Comparison of ENCODE assay signal across 16 cellular contexts in genomic region chr6:54238407-54238806, GRCh38.
DNase-seq lines count a peak whose midpoint lies in the region; ATAC-seq and TF ChIP-seq lines count a peak whose summit lies in the region.
"Had no signal": no experiment of that assay in that cellular context is flagged by ENCODE, and none has a peak within 500 bp of the region (broad histone marks: within the 10 kb centered on the region; RNA-seq: fewer than 3 reads in every experiment).

No MANE protein-coding gene starts in this region.

- no peaks in the 10 kb centered on the region for H3K79me1 ChIP-seq in mesendoderm (ENCODE audit: low read length)

- peaks cover 3% of the 10 kb centered on the region for H3K9me3 Mint-ChIP-seq in mesothelial cell of epicardium
- H3K9me3 Mint-ChIP-seq: activated T-helper 2 cell treated with anti-CD3 and anti-CD28 coated beads, Interferon-gamma antibody, Interleukin-2, Interleukin-4, amounts not matched to agents 10 μg/mL and 5 μg/mL and 100 μg/mL, durations not matched to agents 14 hours and 24 hours and 36 hours had no signal

- no peak overlapping the region for H3K56ac ChIP-seq in mesendoderm (ENCODE audit: low read length)

- H3K27me3 ChIP-seq in mesendoderm (ENCODE audit: insufficient read depth, low read length, poor library complexity), result no peaks in the 10 kb centered on the region
- H3K27me3 ChIP-seq: right lobe of liver, SJSA1, upper lobe of left lung had no signal

- H3K36me3 ChIP-seq in mesendoderm (ENCODE audit: control insufficient read depth, insufficient read depth, low read length), result no peaks in the 10 kb centered on the region
- H3K36me3 ChIP-seq: right lobe of liver, SJSA1, upper lobe of left lung had no signal

- H3K4me1 ChIP-seq in mesendoderm (ENCODE audit: control insufficient read depth, low read depth, low read length), result no peaks in the 10 kb centered on the region
- H3K4me1 ChIP-seq: right lobe of liver, SJSA1, upper lobe of left lung had no signal

- no peak overlapping the region for H3K4me2 ChIP-seq in mesendoderm (ENCODE audit: low read length)

- no peak overlapping the region for H3K27ac ChIP-seq in mesendoderm (ENCODE audit: low read depth, low read length)
- H3K27ac ChIP-seq: right lobe of liver, SJSA1, upper lobe of left lung had no signal

- H3K36me3 Mint-ChIP-seq in mesothelial cell of epicardium, result no peaks in the 10 kb centered on the region

- H3K27ac Mint-ChIP-seq in mesothelial cell of epicardium, result peak overlapping the region; percentile 31
- H3K27ac Mint-ChIP-seq: activated T-helper 2 cell treated with anti-CD3 and anti-CD28 coated beads, Interferon-gamma antibody, Interleukin-2, Interleukin-4, amounts not matched to agents 10 μg/mL and 5 μg/mL and 100 μg/mL, durations not matched to agents 14 hours and 24 hours and 36 hours; B cell had no signal

- H3K9ac ChIP-seq in mesendoderm (ENCODE audit: low read length), result no peak overlapping the region

- H3K4me3 Mint-ChIP-seq in mesothelial cell of epicardium, result no peak overlapping the region
- H3K4me3 Mint-ChIP-seq: B cell had no signal

- H3K18ac ChIP-seq in mesendoderm (ENCODE audit: low read length), result no peak overlapping the region

- DNase-seq in AG08396 (ENCODE audit: low spot score) (peak; percentile 22), M059J (ENCODE audit: low read depth) (peak; percentile 7), fibroblast of gingiva (ENCODE audit: low read depth) (peak; percentile 93), mesothelial cell of epicardium (ENCODE audit: low spot score in 2 of 2, unreplicated experiment in 2 of 2) (no peak), mesendoderm (no peak), Kasumi-1 (lab: John Stamatoyannopoulos, UW) (no peak), NCI-H748 (lab: John Stamatoyannopoulos, UW; ENCODE audit: unreplicated experiment) (no peak)
- DNase-seq: cerebellar nuclear complex, NCI-H1417 treated with DMSO at 0.1 percent for 48 hours, NCI-H82, right lobe of liver, upper lobe of left lung had no signal

- H4K5ac ChIP-seq in mesendoderm (ENCODE audit: low read length), result no peak overlapping the region

- no peak overlapping the region for H2BK120ac ChIP-seq in mesendoderm (ENCODE audit: low read depth, low read length)

- no peak overlapping the region for H3K23ac ChIP-seq in mesendoderm (ENCODE audit: low read length)

- H2BK15ac ChIP-seq in mesendoderm (replicated peaks; ENCODE audit: low read depth), result no peak overlapping the region

- WGBS in mesendoderm (ENCODE audit: extremely low coverage, insufficient coverage, low lambda C conversion rate), result no CpG with 5 or more reads among the region's 1 CpG

- ATAC-seq in HG03097 (IDR thresholded peaks at IDR 0.05; ENCODE audit: low FRiP score, unreplicated experiment), result no peak
- ATAC-seq: right lobe of liver had no signal

- H2AK5ac ChIP-seq in mesendoderm (ENCODE audit: low read length), result no peak overlapping the region

- no peak overlapping the region for H2BK5ac ChIP-seq in mesendoderm (ENCODE audit: low read length)

- no peaks in the 10 kb centered on the region for H3K27me3 Mint-ChIP-seq in mesothelial cell of epicardium (ENCODE audit: low read depth)
- H3K27me3 Mint-ChIP-seq: B cell had no signal

- H3K79me2 ChIP-seq in mesendoderm (ENCODE audit: control insufficient read depth, insufficient read depth, low read length), result no peaks in the 10 kb centered on the region

- TF ChIP-seq CTCF in mesothelial cell of epicardium (IDR thresholded peaks at IDR 0.05; ENCODE audit: unreplicated experiment), result no peak

- H3K4me3 ChIP-seq in mesendoderm (ENCODE audit: low read length), result no peak overlapping the region
- H3K4me3 ChIP-seq: right lobe of liver, SJSA1, upper lobe of left lung had no signal

- H3K4me1 Mint-ChIP-seq in mesothelial cell of epicardium, result peaks cover 16% of the 10 kb centered on the region
- H3K4me1 Mint-ChIP-seq: B cell had no signal

- no peak overlapping the region for H3K4ac ChIP-seq in mesendoderm (ENCODE audit: low read depth, low read length)

- H4K8ac ChIP-seq in mesendoderm (ENCODE audit: low read depth, low read length), result no peak overlapping the region

Comparison
In these comparisons a context has a peak if more than half of its experiments do, and no peak if none do; other contexts are left out.
1. DNase-seq: peak in AG08396 (single experiment), M059J (single experiment) and fibroblast of gingiva (single experiment); none in mesothelial cell of epicardium (0 of 2), mesendoderm (single experiment), Kasumi-1 (0 of 2) and NCI-H748 (single experiment).